Comparison of ENCODE assay signal across 10 cellular contexts in the genomic region with DNA sequence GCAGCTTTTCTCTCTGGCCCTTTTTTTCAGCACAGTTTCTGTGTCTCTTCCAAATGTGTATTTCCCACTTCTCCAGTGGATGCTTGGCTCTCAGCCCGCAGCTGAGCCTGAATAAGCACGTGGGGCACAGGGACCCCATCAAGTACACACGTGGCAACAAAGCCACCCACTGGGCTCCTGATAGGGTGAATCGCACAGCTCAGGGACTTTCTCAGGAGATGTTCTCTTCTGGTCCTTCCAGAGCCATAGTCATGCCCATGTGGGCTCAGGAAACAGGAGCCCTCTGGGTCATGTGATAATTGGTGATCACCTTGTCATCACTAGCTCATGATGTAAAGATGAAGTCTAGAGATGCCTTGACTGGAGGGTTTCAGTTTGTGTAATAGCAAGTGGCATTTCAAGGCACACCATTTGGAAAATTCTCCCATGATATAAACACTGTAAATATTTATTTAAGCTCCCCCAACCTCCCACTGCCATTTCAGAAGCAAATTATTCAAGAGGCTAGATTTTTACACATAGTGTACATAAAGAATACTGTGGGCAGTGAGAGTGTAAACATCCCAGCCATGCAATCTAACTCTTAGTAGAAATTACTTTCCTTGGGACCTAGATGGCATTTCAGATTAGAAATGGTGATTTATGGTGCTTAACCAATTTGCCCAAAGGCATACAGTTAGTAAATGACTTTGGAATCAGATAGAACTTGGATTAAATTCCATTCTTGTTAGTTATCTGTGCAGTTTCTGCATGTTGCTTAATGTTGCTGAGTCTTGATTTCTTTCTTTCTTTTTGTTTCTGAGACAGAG.
DNase-seq lines count a peak whose midpoint lies in the region; ATAC-seq and TF ChIP-seq lines count a peak whose summit lies in the region.
"Had no signal": no experiment of that assay in that cellular context is flagged by ENCODE, and none has a peak within 500 bp of the region (broad histone marks: within the 10 kb centered on the region; RNA-seq: fewer than 3 reads in every experiment).

No MANE protein-coding gene starts in this region.

- H3K36me3 ChIP-seq in SK-N-MC (ENCODE audit: insufficient read depth, low read length) (no peaks in the 10 kb centered on the region), skeletal muscle satellite cell (ENCODE audit: insufficient read depth, low read length) (no peaks in the 10 kb centered on the region)

- H3K9me3 ChIP-seq in SK-N-MC (ENCODE audit: low read depth, low read length) (no peaks in the 10 kb centered on the region), skeletal muscle satellite cell (replicated peaks; ENCODE audit: low read length) (no peaks in the 10 kb centered on the region)

- peak; percentile 96 for DNase-seq in H4 (ENCODE audit: low spot score)
- DNase-seq in SK-N-MC (ENCODE audit: low read depth, low spot score), result peak; percentile 77
- DNase-seq in fibroblast of villous mesenchyme (ENCODE audit: low read depth), result peak; percentile 88
- no peak for DNase-seq in activated gamma-delta T cell (lab: John Stamatoyannopoulos, UW)
- no peak for DNase-seq in GDM1 (lab: John Stamatoyannopoulos, UW)
- DNase-seq: aorta, NCI-H187 had no signal

- TF ChIP-seq CTCF in fibroblast of villous mesenchyme (IDR thresholded peaks at IDR 0.05; ENCODE audit: insufficient read depth, low read depth, low read length), result no peak

- peak overlapping the region; percentile 21 for H3K4me2 ChIP-seq in skeletal muscle satellite cell (ENCODE audit: low read length)

- no peak for ATAC-seq in HG02973 (IDR thresholded peaks at IDR 0.05; ENCODE audit: unreplicated experiment)
- ATAC-seq: stimulated activated memory B cell treated with anti-CD40 and anti-IgM and Interleukin-4, amounts not matched to agents 10 μg/mL and 1 μg/mL and 100 μg/mL, for 72 hours had no signal

- H3K4me1 ChIP-seq in skeletal muscle satellite cell (ENCODE audit: control insufficient read depth, insufficient read depth, low read length), result peaks cover 45% of the 10 kb centered on the region

- no peak overlapping the region for H3K9ac ChIP-seq in SK-N-MC (ENCODE audit: insufficient read length)
- no peak overlapping the region for H3K9ac ChIP-seq in skeletal muscle satellite cell (ENCODE audit: low read depth, low read length)

- H3K27ac ChIP-seq in SK-N-MC, result peak overlapping the region; percentile 53; the same call in 1 of the 2 replicates

- H3K27me3 ChIP-seq in skeletal muscle satellite cell (ENCODE audit: control insufficient read depth, insufficient read depth, low read length), result no peaks in the 10 kb centered on the region

- H3K4me3 ChIP-seq in SK-N-MC, result peak overlapping the region; percentile 49; the same call in 1 of the 2 replicates
- no peak overlapping the region for H3K4me3 ChIP-seq in fibroblast of villous mesenchyme (ENCODE audit: low read depth, low read length)
- no peak overlapping the region for H3K4me3 ChIP-seq in skeletal muscle satellite cell (ENCODE audit: low read length)

Comparison
In these comparisons a context has a peak if more than half of its experiments do, and no peak if none do; other contexts are left out.
1. DNase-seq: peak in H4 (single experiment), SK-N-MC (single experiment) and fibroblast of villous mesenchyme (single experiment); none in activated gamma-delta T cell (single experiment) and GDM1 (single experiment).